ENCODE assay signal across 22 cellular contexts in the genomic region with DNA sequence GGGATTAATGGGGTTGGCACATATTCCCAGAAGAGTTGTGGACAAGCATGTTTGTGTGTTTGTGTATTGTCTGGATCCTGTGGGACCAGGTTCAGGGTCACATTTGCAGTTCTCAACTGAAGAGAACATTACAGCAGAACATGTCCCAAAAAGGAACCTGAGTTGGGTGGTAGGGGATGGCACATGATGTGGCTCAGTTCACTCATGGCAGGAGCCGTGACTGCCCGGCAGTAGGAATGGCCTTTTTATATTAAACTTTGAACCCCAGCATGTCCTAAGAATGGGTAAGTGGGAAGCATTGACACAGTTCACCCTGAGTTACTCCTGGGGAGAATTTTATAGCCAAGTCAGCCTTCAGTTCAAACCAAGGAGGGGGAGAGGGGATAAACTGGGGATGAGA. TPM values are rescaled to one million over a fixed set of nuclear protein-coding genes. Genes with fewer than 3 reads are reported as not detected.
"Had no signal": no experiment of that assay in that cellular context is flagged by ENCODE, and none has a peak within 500 bp of the region (broad histone marks: within the 10 kb centered on the region; RNA-seq: fewer than 3 reads in every experiment).

No MANE protein-coding gene starts in this region.

- H3K9me3 ChIP-seq: esophagus muscularis mucosa, heart left ventricle, lower lobe of right lung, mucosa of descending colon, sigmoid colon, testis, transverse colon had no signal

- H3K27me3 ChIP-seq: esophagus muscularis mucosa, foreskin keratinocyte, heart left ventricle, sigmoid colon, testis, transverse colon had no signal

- H3K4me1 ChIP-seq: foreskin keratinocyte, lower lobe of right lung, testis had no signal

- H3K36me3 ChIP-seq: esophagus muscularis mucosa, lower lobe of right lung, sigmoid colon, transverse colon had no signal

- H3K36me3 Mint-ChIP-seq: natural killer cell treated with Interleukin-12 subunit alpha and Interleukin-12 subunit beta and Interleukin-15 and Interleukin-18, amount 100 ng/mL, for 72 hours had no signal

- H3K27ac Mint-ChIP-seq: activated T-helper 1 cell treated with anti-CD3 and anti-CD28 coated beads, Interleukin-12 subunit alpha, Interleukin-12 subunit beta, Interleukin-2, Interleukin-4 antibody, amounts not matched to agents 30 ng/mL and 10 ng/mL and 1 ng/mL, durations not matched to agents 14 hours and 24 hours and 36 hours; natural killer cell treated with Interleukin-12 subunit alpha and Interleukin-12 subunit beta and Interleukin-15 and Interleukin-18, amount 100 ng/mL, for 72 hours had no signal

- H3K27ac ChIP-seq: esophagus muscularis mucosa, foreskin keratinocyte, lower lobe of right lung, sigmoid colon, testis, transverse colon, VCaP had no signal

- H3K9me3 Mint-ChIP-seq: activated T-helper 1 cell treated with anti-CD3 and anti-CD28 coated beads, Interleukin-12 subunit alpha, Interleukin-12 subunit beta, Interleukin-2, Interleukin-4 antibody, amounts not matched to agents 30 ng/mL and 10 ng/mL and 1 ng/mL, durations not matched to agents 14 hours and 24 hours and 36 hours; natural killer cell treated with Interleukin-12 subunit alpha and Interleukin-12 subunit beta and Interleukin-15 and Interleukin-18, amount 100 ng/mL, for 72 hours had no signal

- H3K4me3 ChIP-seq: esophagus muscularis mucosa, heart left ventricle, lower lobe of right lung, mucosa of descending colon, sigmoid colon, testis, transverse colon had no signal

- DNase-seq: activated CD4-positive, alpha-beta T cell treated with anti-CD3 and anti-CD28 coated beads for 48 hours; activated CD4-positive, alpha-beta T cell treated with anti-CD3 and anti-CD28 coated beads, Interleukin-2, amount 50 U/mL, for 48 hours; activated CD8-positive, alpha-beta memory T cell treated with anti-CD3 and anti-CD28 coated beads for 24 hours; activated gamma-delta T cell treated with Interleukin-2 at 50 U/mL for 16 hours; activated naive CD4-positive, alpha-beta T cell treated with anti-CD3 and anti-CD28 coated beads, Interleukin-2, amount 50 U/mL, for 16 hours; activated T-cell treated with anti-CD3 and anti-CD28 coated beads, Interleukin-2, amount 50 U/mL, for 1 hour; heart left ventricle; lower lobe of right lung; mesenchymal stem cell; sigmoid colon; stimulated activated CD4-positive, alpha-beta T cell treated with anti-CD3 and anti-CD28 coated beads, Interleukin-15, amount 100 ng/mL, for 24 hours; stimulated activated naive CD4-positive, alpha-beta T cell; T-helper 1 cell; testis; transverse colon had no signal

- H3K4me3 Mint-ChIP-seq: activated T-helper 1 cell treated with anti-CD3 and anti-CD28 coated beads, Interleukin-12 subunit alpha, Interleukin-12 subunit beta, Interleukin-2, Interleukin-4 antibody, amounts not matched to agents 30 ng/mL and 10 ng/mL and 1 ng/mL, durations not matched to agents 14 hours and 24 hours and 36 hours; natural killer cell treated with Interleukin-12 subunit alpha and Interleukin-12 subunit beta and Interleukin-15 and Interleukin-18, amount 100 ng/mL, for 72 hours had no signal

RNA-seq across cellular contexts. Expression of gene CXADR, which starts 41.3 kb away (rescaled TPM):
- total RNA-seq: myocyte; natural killer cell treated with Interleukin-12 subunit alpha and Interleukin-12 subunit beta and Interleukin-15 and Interleukin-18, amount 100 ng/mL, for 72 hours had no signal
